In genomic region chr10:61719475-61719874, GRCh38 we compare ENCODE assay signal across 4 cellular contexts. TPM values are rescaled to one million over a fixed set of nuclear protein-coding genes. Genes with fewer than 3 reads are reported as not detected.
"Had no signal": no experiment of that assay in that cellular context is flagged by ENCODE, and none has a peak within 500 bp of the region (broad histone marks: within the 10 kb centered on the region; RNA-seq: fewer than 3 reads in every experiment).

No MANE protein-coding gene starts in this region.

RNA-seq across cellular contexts. Expression of gene CABCOCO1, which starts 56.7 kb away (rescaled TPM):
- total RNA-seq: GM23338, H1, H7, H9 had no signal
- polyA plus RNA-seq: GM23338, H1 had no signal
